Comparison of ENCODE assay signal across 24 cellular contexts in genomic region chr17:66767164-66767933, GRCh38.
A peak's percentile ranks its signal among the peaks of the same experiment; 100 is the strongest.
DNase-seq lines count a peak whose midpoint lies in the region; ATAC-seq and TF ChIP-seq lines count a peak whose summit lies in the region.
"Had no signal": no experiment of that assay in that cellular context is flagged by ENCODE, and none has a peak within 500 bp of the region (broad histone marks: within the 10 kb centered on the region; RNA-seq: fewer than 3 reads in every experiment).

No MANE protein-coding gene starts in this region.

- CTCF ChIA-PET in naive thymus-derived CD4-positive, alpha-beta T cell (lab: Charles Lee), result no interaction called here

- TF ChIP-seq CTCF in gastroesophageal sphincter (IDR thresholded peaks at IDR 0.05), result no peak
- TF ChIP-seq CTCF in Peyer's patch (IDR thresholded peaks at IDR 0.05), result no peak

- no peaks in the 10 kb centered on the region for H3K9me3 Mint-ChIP-seq in activated T-cell treated with anti-CD3 and anti-CD28 coated beads, Interleukin-2, amount 50 U/mL, for 72 hours
- H3K9me3 Mint-ChIP-seq in activated T-cell treated with anti-CD3 and anti-CD28 coated beads, Interleukin-2, amount 50 U/mL, for 4 hours, result no peaks in the 10 kb centered on the region
- H3K9me3 Mint-ChIP-seq in T-helper 1 cell treated with Interleukin-12 subunit alpha and Interleukin-12 subunit beta and Interleukin-4 antibody, amounts not matched to agents 30 μg/mL and 1 μg/mL, for 36 hours, result no peaks in the 10 kb centered on the region
- H3K9me3 Mint-ChIP-seq in naive thymus-derived CD4-positive, alpha-beta T cell, result no peaks in the 10 kb centered on the region
- H3K9me3 Mint-ChIP-seq: activated B cell treated with CpG ODN at 0.5 μM for 24 hours; CD4-positive, alpha-beta T cell had no signal

- H3K36me3 Mint-ChIP-seq in activated T-cell treated with anti-CD3 and anti-CD28 coated beads, Interleukin-2, amount 50 U/mL, for 72 hours (ENCODE audit: insufficient read depth in 2 of 2), result peaks cover 1 to 16% of the 10 kb centered on the region in 2 donors
- H3K36me3 Mint-ChIP-seq in activated T-cell treated with anti-CD3 and anti-CD28 coated beads, Interleukin-2, amount 50 U/mL, for 4 hours (ENCODE audit: insufficient read depth), result peaks cover 15% of the 10 kb centered on the region
- H3K36me3 Mint-ChIP-seq in T-helper 1 cell treated with Interleukin-12 subunit alpha and Interleukin-12 subunit beta and Interleukin-4 antibody, amounts not matched to agents 30 μg/mL and 1 μg/mL, for 36 hours (ENCODE audit: low read depth), result peaks cover 16% of the 10 kb centered on the region
- peaks cover 13 to 31% (median 27%) of the 10 kb centered on the region in 5 donors for H3K36me3 Mint-ChIP-seq in naive thymus-derived CD4-positive, alpha-beta T cell

- H3K4me3 ChIP-seq in naive thymus-derived CD4-positive, alpha-beta T cell (ENCODE audit: low read length), result no peak overlapping the region
- H3K4me3 ChIP-seq in gastroesophageal sphincter, result no peak overlapping the region
- no peak overlapping the region for H3K4me3 ChIP-seq in Peyer's patch
- H3K4me3 ChIP-seq: heart left ventricle, thyroid gland had no signal

- peak overlapping the region in 1 of 2 donors; percentile 46 for H3K4me3 Mint-ChIP-seq in activated T-cell treated with anti-CD3 and anti-CD28 coated beads, Interleukin-2, amount 50 U/mL, for 72 hours
- no peak overlapping the region for H3K4me3 Mint-ChIP-seq in activated T-cell treated with anti-CD3 and anti-CD28 coated beads, Interleukin-2, amount 50 U/mL, for 4 hours
- no peak overlapping the region for H3K4me3 Mint-ChIP-seq in T-helper 1 cell treated with Interleukin-12 subunit alpha and Interleukin-12 subunit beta and Interleukin-4 antibody, amounts not matched to agents 30 μg/mL and 1 μg/mL, for 36 hours
- peak overlapping the region in 1 of 10 donors; percentile 23 for H3K4me3 Mint-ChIP-seq in naive thymus-derived CD4-positive, alpha-beta T cell
- H3K4me3 Mint-ChIP-seq: activated B cell treated with CpG ODN at 0.5 μM for 24 hours; CD4-positive, alpha-beta T cell; stimulated activated naive B cell treated with anti-CD40 and anti-IgM and Interleukin-4, amounts not matched to agents 10 μg/mL and 1 μg/mL and 100 μg/mL, for 72 hours had no signal

- no peaks in the 10 kb centered on the region for H3K27me3 Mint-ChIP-seq in activated T-cell treated with anti-CD3 and anti-CD28 coated beads, Interleukin-2, amount 50 U/mL, for 72 hours (ENCODE audit: low read depth)
- H3K27me3 Mint-ChIP-seq in activated T-cell treated with anti-CD3 and anti-CD28 coated beads, Interleukin-2, amount 50 U/mL, for 4 hours (ENCODE audit: low read depth), result no peaks in the 10 kb centered on the region
- H3K27me3 Mint-ChIP-seq in T-helper 1 cell treated with Interleukin-12 subunit alpha and Interleukin-12 subunit beta and Interleukin-4 antibody, amounts not matched to agents 30 μg/mL and 1 μg/mL, for 36 hours (ENCODE audit: low read depth), result no peaks in the 10 kb centered on the region
- H3K27me3 Mint-ChIP-seq in naive thymus-derived CD4-positive, alpha-beta T cell, result no peaks in the 10 kb centered on the region
- H3K27me3 Mint-ChIP-seq: activated B cell treated with CpG ODN at 0.5 μM for 24 hours; CD4-positive, alpha-beta T cell; progenitor cell of endocrine pancreas; stimulated activated naive B cell treated with anti-CD40 and anti-IgM and Interleukin-4, amounts not matched to agents 10 μg/mL and 1 μg/mL and 100 μg/mL, for 72 hours had no signal

- H3K36me3 ChIP-seq in naive thymus-derived CD4-positive, alpha-beta T cell (ENCODE audit: control insufficient read depth in 2 of 3, insufficient read depth in 3 of 3, low read length in 3 of 3), result peaks cover 0 to 29% (median 0%) of the 10 kb centered on the region in 3 experiments
- H3K36me3 ChIP-seq in gastroesophageal sphincter, result peaks cover 0 to 5% of the 10 kb centered on the region in 2 donors
- no peaks in the 10 kb centered on the region for H3K36me3 ChIP-seq in Peyer's patch
- H3K36me3 ChIP-seq: heart left ventricle, thyroid gland had no signal

- peak overlapping the region; percentile 86 for H3K27ac Mint-ChIP-seq in activated T-cell treated with anti-CD3 and anti-CD28 coated beads, Interleukin-2, amount 50 U/mL, for 72 hours
- peak overlapping the region; percentile 59 for H3K27ac Mint-ChIP-seq in T-helper 1 cell treated with Interleukin-12 subunit alpha and Interleukin-12 subunit beta and Interleukin-4 antibody, amounts not matched to agents 30 μg/mL and 1 μg/mL, for 36 hours
- peak overlapping the region in 8 of 9 donors; percentile 16 to 71 (median 48) for H3K27ac Mint-ChIP-seq in naive thymus-derived CD4-positive, alpha-beta T cell
- H3K27ac Mint-ChIP-seq: activated B cell treated with CpG ODN at 0.5 μM for 24 hours; CD4-positive, alpha-beta T cell; progenitor cell of endocrine pancreas; stimulated activated naive B cell treated with anti-CD40 and anti-IgM and Interleukin-4, amounts not matched to agents 10 μg/mL and 1 μg/mL and 100 μg/mL, for 72 hours had no signal

- H3K4me1 Mint-ChIP-seq in activated T-cell treated with anti-CD3 and anti-CD28 coated beads, Interleukin-2, amount 50 U/mL, for 72 hours (ENCODE audit: low read depth), result peaks cover 16% of the 10 kb centered on the region
- peaks cover 5% of the 10 kb centered on the region for H3K4me1 Mint-ChIP-seq in activated T-cell treated with anti-CD3 and anti-CD28 coated beads, Interleukin-2, amount 50 U/mL, for 4 hours (ENCODE audit: low read depth)
- H3K4me1 Mint-ChIP-seq in T-helper 1 cell treated with Interleukin-12 subunit alpha and Interleukin-12 subunit beta and Interleukin-4 antibody, amounts not matched to agents 30 μg/mL and 1 μg/mL, for 36 hours (ENCODE audit: low read depth), result peaks cover 7% of the 10 kb centered on the region
- H3K4me1 Mint-ChIP-seq in naive thymus-derived CD4-positive, alpha-beta T cell, result peaks cover 0 to 16% (median 8%) of the 10 kb centered on the region in 7 donors
- H3K4me1 Mint-ChIP-seq: activated B cell treated with CpG ODN at 0.5 μM for 24 hours had no signal

- peak; percentile 73 to 91 for ATAC-seq in activated T-cell treated with anti-CD3 and anti-CD28 coated beads, Interleukin-2, amount 50 U/mL, for 72 hours (replicated peaks in 1 of 2)
- ATAC-seq in activated T-cell treated with anti-CD3 and anti-CD28 coated beads, Interleukin-2, amount 50 U/mL, for 4 hours, result no peak
- ATAC-seq in naive thymus-derived CD4-positive, alpha-beta T cell, result no peak
- no peak for ATAC-seq in gastroesophageal sphincter
- ATAC-seq: heart left ventricle, left lobe of liver had no signal

- intact Hi-C loops in naive thymus-derived CD4-positive, alpha-beta T cell (cut with micrococcal nuclease), result no loop called here

- no peaks in the 10 kb centered on the region for H3K4me1 ChIP-seq in naive thymus-derived CD4-positive, alpha-beta T cell (ENCODE audit: control insufficient read depth in 2 of 2, insufficient read depth in 2 of 2, low read length in 2 of 2)
- H3K4me1 ChIP-seq in gastroesophageal sphincter (no peaks in the 10 kb centered on the region), Peyer's patch (no peaks in the 10 kb centered on the region)
- H3K4me1 ChIP-seq: heart left ventricle had no signal

- peak in 1 of 2 donors; percentile 19 for DNase-seq in activated T-cell treated with anti-CD3 and anti-CD28 coated beads, Interleukin-2, amount 50 U/mL, for 72 hours
- DNase-seq in activated T-cell treated with anti-CD3 and anti-CD28 coated beads, Interleukin-2, amount 50 U/mL, for 4 hours, result no peak
- DNase-seq in LHCN-M2 (ENCODE audit: low read depth) (peak; percentile 20), Peyer's patch (no peak), NCI-H345 treated with DMSO at 0.1 percent for 48 hours (lab: John Stamatoyannopoulos, UW; ENCODE audit: unreplicated experiment) (no peak)
- no peak for DNase-seq in naive thymus-derived CD4-positive, alpha-beta T cell
- DNase-seq: activated B cell treated with CpG ODN at 0.5 μM for 24 hours; activated gamma-delta T cell; amniotic stem cell; CD4-positive, alpha-beta T cell; dermis blood vessel endothelial cell; DMS79; heart left ventricle; Kasumi-1; NCI-H1417; NK-92 treated with Interleukin-12 subunit alpha and Interleukin-12 subunit beta, amount 100 ng/mL, for 24 hours; SK-N-SH; stimulated activated naive B cell treated with anti-CD40 and anti-IgM and Interleukin-4, amounts not matched to agents 10 μg/mL and 1 μg/mL and 100 μg/mL, for 72 hours; T-helper 9 cell had no signal

- H3K9me3 ChIP-seq in naive thymus-derived CD4-positive, alpha-beta T cell (ENCODE audit: control insufficient read depth in 2 of 3, low read length in 3 of 3), result no peaks in the 10 kb centered on the region
- H3K9me3 ChIP-seq in gastroesophageal sphincter, result no peaks in the 10 kb centered on the region
- H3K9me3 ChIP-seq in Peyer's patch, result no peaks in the 10 kb centered on the region
- H3K9me3 ChIP-seq: heart left ventricle, SK-N-SH, thyroid gland had no signal

- no peak for TF ChIP-seq EP300 in gastroesophageal sphincter (IDR thresholded peaks at IDR 0.05)

- no peak overlapping the region for H3K27ac ChIP-seq in naive thymus-derived CD4-positive, alpha-beta T cell (ENCODE audit: low read depth, low read length)
- H3K27ac ChIP-seq in gastroesophageal sphincter (no peak overlapping the region), Peyer's patch (no peak overlapping the region)
- H3K27ac ChIP-seq: heart left ventricle had no signal

- POLR2A ChIA-PET in naive thymus-derived CD4-positive, alpha-beta T cell (lab: Charles Lee), result no interaction called here

- 93 to 96% methylated on average over 3 of the region's 3 CpGs for WGBS in gastroesophageal sphincter (ENCODE audit: low coverage in 1 of 2), 2 donors

- TF ChIP-seq POLR2A in gastroesophageal sphincter (IDR thresholded peaks at IDR 0.05) (no peak), Peyer's patch (IDR thresholded peaks at IDR 0.05) (no peak)

- no peaks in the 10 kb centered on the region for H3K27me3 ChIP-seq in naive thymus-derived CD4-positive, alpha-beta T cell (ENCODE audit: control insufficient read depth in 2 of 2, insufficient read depth in 2 of 2, low read length in 2 of 2)
- no peaks in the 10 kb centered on the region for H3K27me3 ChIP-seq in gastroesophageal sphincter
- H3K27me3 ChIP-seq in Peyer's patch, result no peaks in the 10 kb centered on the region
- H3K27me3 ChIP-seq: heart left ventricle, thyroid gland had no signal

Comparison
In these comparisons a context has a peak if more than half of its experiments do, and no peak if none do; other contexts are left out.
1. ATAC-seq: peak in activated T-cell treated with anti-CD3 and anti-CD28 coated beads, Interleukin-2, amount 50 U/mL, for 72 hours (2 of 2); none in activated T-cell treated with anti-CD3 and anti-CD28 coated beads, Interleukin-2, amount 50 U/mL, for 4 hours (0 of 2), naive thymus-derived CD4-positive, alpha-beta T cell (single experiment) and gastroesophageal sphincter (single experiment).
2. Peak in every context shown above with its lines, with median percentiles within 50 percentile points of each other: H3K27ac Mint-ChIP-seq.